In the genomic region with DNA sequence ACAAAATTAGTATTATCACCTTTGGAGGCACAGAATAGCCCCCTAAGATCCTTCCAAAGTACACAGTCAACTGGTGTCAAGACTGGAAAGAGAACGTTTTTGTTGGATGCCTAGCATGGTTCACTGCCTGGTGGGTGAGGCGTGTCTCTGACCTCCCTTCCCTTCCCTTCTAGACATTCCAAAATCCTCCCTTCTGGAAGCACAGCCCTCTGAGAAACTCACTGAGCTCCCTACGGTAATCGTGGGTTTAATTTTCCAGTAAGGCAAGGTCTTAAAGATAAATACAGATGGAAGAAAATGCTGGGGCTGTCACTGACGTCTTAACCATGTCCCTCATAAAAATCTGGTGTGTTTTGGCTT, we compare ENCODE assay signal across 1 cellular context.
TF ChIP-seq lines count a peak whose summit lies in the region.

No MANE protein-coding gene starts in this region.

TF ChIP-seq in SK-N-SH treated with all-trans-retinoic acid at 6 μM for 48 hours, 23 proteins besides CTCF, POLR2A, EP300 and RAD21 (continued from another document):
- TF ChIP-seq, protein P1, sequence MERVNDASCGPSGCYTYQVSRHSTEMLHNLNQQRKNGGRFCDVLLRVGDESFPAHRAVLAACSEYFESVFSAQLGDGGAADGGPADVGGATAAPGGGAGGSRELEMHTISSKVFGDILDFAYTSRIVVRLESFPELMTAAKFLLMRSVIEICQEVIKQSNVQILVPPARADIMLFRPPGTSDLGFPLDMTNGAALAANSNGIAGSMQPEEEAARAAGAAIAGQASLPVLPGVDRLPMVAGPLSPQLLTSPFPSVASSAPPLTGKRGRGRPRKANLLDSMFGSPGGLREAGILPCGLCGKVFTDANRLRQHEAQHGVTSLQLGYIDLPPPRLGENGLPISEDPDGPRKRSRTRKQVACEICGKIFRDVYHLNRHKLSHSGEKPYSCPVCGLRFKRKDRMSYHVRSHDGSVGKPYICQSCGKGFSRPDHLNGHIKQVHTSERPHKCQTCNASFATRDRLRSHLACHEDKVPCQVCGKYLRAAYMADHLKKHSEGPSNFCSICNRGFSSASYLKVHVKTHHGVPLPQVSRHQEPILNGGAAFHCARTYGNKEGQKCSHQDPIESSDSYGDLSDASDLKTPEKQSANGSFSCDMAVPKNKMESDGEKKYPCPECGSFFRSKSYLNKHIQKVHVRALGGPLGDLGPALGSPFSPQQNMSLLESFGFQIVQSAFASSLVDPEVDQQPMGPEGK (CRISPR knock-in tag; IDR thresholded peaks at IDR 0.05; ENCODE audit: borderline replicate concordance): no peak
